In the genomic region with DNA sequence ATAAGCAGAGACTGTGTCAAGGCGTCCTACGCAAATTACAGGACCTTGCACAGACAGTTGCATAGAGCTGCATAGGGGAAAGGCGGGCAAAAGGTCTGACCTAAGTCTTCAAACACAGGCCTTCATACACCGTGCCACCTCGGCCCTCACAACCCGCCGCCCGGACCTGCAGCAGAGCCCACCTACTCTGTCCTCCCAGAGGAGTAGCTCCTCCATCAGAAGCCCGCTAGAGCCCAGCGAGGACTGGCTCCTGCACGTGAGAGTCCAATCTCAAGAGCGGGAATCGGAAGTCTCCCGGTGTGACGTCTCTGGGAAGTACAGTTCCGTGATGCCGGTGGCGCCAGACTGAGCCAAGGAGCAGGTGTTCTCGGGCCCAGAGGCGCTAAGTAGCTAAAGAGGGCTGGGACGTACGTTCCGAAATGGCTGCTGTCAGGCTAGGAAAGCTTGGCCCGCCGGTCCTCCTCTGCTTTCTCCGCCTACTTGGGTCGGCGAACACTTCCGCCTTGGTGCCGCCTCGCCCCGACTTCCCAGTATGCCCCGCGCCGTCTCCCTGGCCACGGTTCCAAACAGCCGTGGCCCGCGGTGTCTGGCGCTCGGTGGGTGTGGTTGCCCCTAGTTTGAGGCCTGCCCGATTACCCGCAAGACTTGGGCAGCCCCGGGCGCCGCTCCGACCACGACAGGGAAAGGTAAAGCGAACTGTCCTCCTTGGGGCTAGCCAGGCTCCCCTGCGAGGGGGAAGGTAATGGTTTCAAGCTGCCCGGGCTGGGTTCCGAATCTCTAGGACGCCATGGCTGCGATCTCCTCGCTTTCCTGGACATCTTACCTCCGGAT, we compare ENCODE assay signal across 1 cellular context.
TF ChIP-seq lines count a peak whose summit lies in the region.

A gene with protein sequence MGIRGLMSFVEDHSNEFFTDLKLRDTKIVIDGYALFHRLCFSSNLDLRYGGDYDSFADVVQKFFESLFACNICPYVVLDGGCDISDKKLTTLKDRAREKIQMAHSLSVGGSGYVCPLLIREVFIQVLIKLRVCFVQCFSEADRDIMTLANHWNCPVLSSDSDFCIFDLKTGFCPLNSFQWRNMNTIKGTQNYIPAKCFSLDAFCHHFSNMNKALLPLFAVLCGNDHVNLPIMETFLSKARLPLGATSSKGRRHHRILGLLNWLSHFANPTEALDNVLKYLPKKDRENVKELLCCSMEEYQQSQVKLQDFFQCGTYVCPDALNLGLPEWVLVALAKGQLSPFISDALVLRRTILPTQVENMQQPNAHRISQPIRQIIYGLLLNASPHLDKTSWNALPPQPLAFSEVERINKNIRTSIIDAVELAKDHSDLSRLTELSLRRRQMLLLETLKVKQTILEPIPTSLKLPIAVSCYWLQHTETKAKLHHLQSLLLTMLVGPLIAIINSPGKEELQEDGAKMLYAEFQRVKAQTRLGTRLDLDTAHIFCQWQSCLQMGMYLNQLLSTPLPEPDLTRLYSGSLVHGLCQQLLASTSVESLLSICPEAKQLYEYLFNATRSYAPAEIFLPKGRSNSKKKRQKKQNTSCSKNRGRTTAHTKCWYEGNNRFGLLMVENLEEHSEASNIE (minus strand): TSS at position 505 of the 831 bp plus-strand sequence. CDS start 1,519 bp downstream, outside the sequence.
Gene NEK11 (plus strand): TSS at position 557 of the 831 bp plus-strand sequence. CDS start 2,832 bp downstream, outside the sequence.

TF ChIP-seq in HepG2, 621 proteins besides CTCF, POLR2A, EP300 and RAD21 (continued from another document and continues in another):
- TF ChIP-seq ZNF253 (CRISPR knock-in tag; IDR thresholded peaks at IDR 0.05; ENCODE audit: borderline replicate concordance), result 0 out of 2 replicates have a peak, but pooled peaks have one; percentile 33
- peak; percentile 80 for TF ChIP-seq ERF (CRISPR knock-in tag; IDR thresholded peaks at IDR 0.05)
- peak; percentile 35; the same call in 1 of the 2 replicates for TF ChIP-seq ZNF264 (CRISPR knock-in tag; IDR thresholded peaks at IDR 0.05)
- TF ChIP-seq, protein P1, sequence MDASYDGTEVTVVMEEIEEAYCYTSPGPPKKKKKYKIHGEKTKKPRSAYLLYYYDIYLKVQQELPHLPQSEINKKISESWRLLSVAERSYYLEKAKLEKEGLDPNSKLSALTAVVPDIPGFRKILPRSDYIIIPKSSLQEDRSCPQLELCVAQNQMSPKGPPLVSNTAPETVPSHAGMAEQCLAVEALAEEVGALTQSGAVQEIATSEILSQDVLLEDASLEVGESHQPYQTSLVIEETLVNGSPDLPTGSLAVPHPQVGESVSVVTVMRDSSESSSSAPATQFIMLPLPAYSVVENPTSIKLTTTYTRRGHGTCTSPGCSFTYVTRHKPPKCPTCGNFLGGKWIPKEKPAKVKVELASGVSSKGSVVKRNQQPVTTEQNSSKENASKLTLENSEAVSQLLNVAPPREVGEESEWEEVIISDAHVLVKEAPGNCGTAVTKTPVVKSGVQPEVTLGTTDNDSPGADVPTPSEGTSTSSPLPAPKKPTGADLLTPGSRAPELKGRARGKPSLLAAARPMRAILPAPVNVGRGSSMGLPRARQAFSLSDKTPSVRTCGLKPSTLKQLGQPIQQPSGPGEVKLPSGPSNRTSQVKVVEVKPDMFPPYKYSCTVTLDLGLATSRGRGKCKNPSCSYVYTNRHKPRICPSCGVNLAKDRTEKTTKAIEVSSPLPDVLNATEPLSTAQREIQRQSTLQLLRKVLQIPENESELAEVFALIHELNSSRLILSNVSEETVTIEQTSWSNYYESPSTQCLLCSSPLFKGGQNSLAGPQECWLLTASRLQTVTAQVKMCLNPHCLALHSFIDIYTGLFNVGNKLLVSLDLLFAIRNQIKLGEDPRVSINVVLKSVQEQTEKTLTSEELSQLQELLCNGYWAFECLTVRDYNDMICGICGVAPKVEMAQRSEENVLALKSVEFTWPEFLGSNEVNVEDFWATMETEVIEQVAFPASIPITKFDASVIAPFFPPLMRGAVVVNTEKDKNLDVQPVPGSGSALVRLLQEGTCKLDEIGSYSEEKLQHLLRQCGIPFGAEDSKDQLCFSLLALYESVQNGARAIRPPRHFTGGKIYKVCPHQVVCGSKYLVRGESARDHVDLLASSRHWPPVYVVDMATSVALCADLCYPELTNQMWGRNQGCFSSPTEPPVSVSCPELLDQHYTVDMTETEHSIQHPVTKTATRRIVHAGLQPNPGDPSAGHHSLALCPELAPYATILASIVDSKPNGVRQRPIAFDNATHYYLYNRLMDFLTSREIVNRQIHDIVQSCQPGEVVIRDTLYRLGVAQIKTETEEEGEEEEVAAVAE (CRISPR knock-in tag; IDR thresholded peaks at IDR 0.05; ENCODE audit: borderline replicate concordance), result 0 out of 2 replicates have a peak, but pooled peaks have one; percentile 36
- TF ChIP-seq, protein P2, sequence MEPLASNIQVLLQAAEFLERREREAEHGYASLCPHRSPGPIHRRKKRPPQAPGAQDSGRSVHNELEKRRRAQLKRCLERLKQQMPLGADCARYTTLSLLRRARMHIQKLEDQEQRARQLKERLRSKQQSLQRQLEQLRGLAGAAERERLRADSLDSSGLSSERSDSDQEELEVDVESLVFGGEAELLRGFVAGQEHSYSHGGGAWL (CRISPR knock-in tag; IDR thresholded peaks at IDR 0.05), result peak; percentile 70; the same call in 1 of the 2 replicates
- no peak for TF ChIP-seq ZBTB7B (CRISPR knock-in tag; IDR thresholded peaks at IDR 0.05)
- TF ChIP-seq ETV5 (CRISPR knock-in tag; IDR thresholded peaks at IDR 0.05; ENCODE audit: borderline replicate concordance), result peak; percentile 54; the same call in 1 of the 2 replicates
- 0 out of 2 replicates have a peak, but pooled peaks have one; percentile 38 for TF ChIP-seq KDM3A (CRISPR knock-in tag; IDR thresholded peaks at IDR 0.05; ENCODE audit: low read depth)
- peak; percentile 69 for TF ChIP-seq REPIN1 (CRISPR knock-in tag; IDR thresholded peaks at IDR 0.05; ENCODE audit: borderline replicate concordance, low read depth)
- TF ChIP-seq, protein P3, sequence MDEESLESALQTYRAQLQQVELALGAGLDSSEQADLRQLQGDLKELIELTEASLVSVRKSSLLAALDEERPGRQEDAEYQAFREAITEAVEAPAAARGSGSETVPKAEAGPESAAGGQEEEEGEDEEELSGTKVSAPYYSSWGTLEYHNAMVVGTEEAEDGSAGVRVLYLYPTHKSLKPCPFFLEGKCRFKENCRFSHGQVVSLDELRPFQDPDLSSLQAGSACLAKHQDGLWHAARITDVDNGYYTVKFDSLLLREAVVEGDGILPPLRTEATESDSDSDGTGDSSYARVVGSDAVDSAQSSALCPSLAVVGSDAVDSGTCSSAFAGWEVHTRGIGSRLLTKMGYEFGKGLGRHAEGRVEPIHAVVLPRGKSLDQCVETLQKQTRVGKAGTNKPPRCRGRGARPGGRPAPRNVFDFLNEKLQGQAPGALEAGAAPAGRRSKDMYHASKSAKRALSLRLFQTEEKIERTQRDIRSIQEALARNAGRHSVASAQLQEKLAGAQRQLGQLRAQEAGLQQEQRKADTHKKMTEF (CRISPR knock-in tag; IDR thresholded peaks at IDR 0.05), result peak; percentile 86
- no peak for TF ChIP-seq RBAK (CRISPR knock-in tag; IDR thresholded peaks at IDR 0.05)
- TF ChIP-seq NFE2 (CRISPR knock-in tag; IDR thresholded peaks at IDR 0.05), result no peak
- no peak for TF ChIP-seq SAFB2 (CRISPR knock-in tag; IDR thresholded peaks at IDR 0.05; ENCODE audit: borderline replicate concordance, low read depth)
- peak; percentile 60; the same call in 1 of the 2 replicates for TF ChIP-seq CBX5 (CRISPR knock-in tag; IDR thresholded peaks at IDR 0.05; ENCODE audit: borderline replicate concordance)
- no peak for TF ChIP-seq ADNP (CRISPR knock-in tag; IDR thresholded peaks at IDR 0.05)
- peak; percentile 67; the same call in 1 of the 2 replicates for TF ChIP-seq ZNF552 (CRISPR knock-in tag; IDR thresholded peaks at IDR 0.05; ENCODE audit: borderline replicate concordance)
- TF ChIP-seq, protein P4, sequence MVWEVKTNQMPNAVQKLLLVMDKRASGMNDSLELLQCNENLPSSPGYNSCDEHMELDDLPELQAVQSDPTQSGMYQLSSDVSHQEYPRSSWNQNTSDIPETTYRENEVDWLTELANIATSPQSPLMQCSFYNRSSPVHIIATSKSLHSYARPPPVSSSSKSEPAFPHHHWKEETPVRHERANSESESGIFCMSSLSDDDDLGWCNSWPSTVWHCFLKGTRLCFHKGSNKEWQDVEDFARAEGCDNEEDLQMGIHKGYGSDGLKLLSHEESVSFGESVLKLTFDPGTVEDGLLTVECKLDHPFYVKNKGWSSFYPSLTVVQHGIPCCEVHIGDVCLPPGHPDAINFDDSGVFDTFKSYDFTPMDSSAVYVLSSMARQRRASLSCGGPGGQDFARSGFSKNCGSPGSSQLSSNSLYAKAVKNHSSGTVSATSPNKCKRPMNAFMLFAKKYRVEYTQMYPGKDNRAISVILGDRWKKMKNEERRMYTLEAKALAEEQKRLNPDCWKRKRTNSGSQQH (CRISPR knock-in tag; IDR thresholded peaks at IDR 0.05; ENCODE audit: low read depth), result peak; percentile 63
- TF ChIP-seq, protein P5, sequence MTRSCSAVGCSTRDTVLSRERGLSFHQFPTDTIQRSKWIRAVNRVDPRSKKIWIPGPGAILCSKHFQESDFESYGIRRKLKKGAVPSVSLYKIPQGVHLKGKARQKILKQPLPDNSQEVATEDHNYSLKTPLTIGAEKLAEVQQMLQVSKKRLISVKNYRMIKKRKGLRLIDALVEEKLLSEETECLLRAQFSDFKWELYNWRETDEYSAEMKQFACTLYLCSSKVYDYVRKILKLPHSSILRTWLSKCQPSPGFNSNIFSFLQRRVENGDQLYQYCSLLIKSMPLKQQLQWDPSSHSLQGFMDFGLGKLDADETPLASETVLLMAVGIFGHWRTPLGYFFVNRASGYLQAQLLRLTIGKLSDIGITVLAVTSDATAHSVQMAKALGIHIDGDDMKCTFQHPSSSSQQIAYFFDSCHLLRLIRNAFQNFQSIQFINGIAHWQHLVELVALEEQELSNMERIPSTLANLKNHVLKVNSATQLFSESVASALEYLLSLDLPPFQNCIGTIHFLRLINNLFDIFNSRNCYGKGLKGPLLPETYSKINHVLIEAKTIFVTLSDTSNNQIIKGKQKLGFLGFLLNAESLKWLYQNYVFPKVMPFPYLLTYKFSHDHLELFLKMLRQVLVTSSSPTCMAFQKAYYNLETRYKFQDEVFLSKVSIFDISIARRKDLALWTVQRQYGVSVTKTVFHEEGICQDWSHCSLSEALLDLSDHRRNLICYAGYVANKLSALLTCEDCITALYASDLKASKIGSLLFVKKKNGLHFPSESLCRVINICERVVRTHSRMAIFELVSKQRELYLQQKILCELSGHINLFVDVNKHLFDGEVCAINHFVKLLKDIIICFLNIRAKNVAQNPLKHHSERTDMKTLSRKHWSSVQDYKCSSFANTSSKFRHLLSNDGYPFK (CRISPR knock-in tag; IDR thresholded peaks at IDR 0.05; ENCODE audit: borderline replicate concordance), result peak; percentile 98
- peak; percentile 73 for TF ChIP-seq ZNF546 (CRISPR knock-in tag; conservative IDR thresholded peaks at IDR 0.05)
- peak; percentile 83; the same call in 1 of the 2 replicates for TF ChIP-seq ZNF543 (CRISPR knock-in tag; IDR thresholded peaks at IDR 0.05)
- TF ChIP-seq DMAP1 (CRISPR knock-in tag; IDR thresholded peaks at IDR 0.05), result peak; percentile 72; the same call in 1 of the 2 replicates
- no peak for TF ChIP-seq MAZ (IDR thresholded peaks at IDR 0.05; ENCODE audit: borderline replicate concordance, low read depth, low read length)
- TF ChIP-seq MAZ (CRISPR knock-in tag; IDR thresholded peaks at IDR 0.05; ENCODE audit: low read depth), result peak; percentile 33; the same call in 1 of the 2 replicates
- TF ChIP-seq, protein P6, sequence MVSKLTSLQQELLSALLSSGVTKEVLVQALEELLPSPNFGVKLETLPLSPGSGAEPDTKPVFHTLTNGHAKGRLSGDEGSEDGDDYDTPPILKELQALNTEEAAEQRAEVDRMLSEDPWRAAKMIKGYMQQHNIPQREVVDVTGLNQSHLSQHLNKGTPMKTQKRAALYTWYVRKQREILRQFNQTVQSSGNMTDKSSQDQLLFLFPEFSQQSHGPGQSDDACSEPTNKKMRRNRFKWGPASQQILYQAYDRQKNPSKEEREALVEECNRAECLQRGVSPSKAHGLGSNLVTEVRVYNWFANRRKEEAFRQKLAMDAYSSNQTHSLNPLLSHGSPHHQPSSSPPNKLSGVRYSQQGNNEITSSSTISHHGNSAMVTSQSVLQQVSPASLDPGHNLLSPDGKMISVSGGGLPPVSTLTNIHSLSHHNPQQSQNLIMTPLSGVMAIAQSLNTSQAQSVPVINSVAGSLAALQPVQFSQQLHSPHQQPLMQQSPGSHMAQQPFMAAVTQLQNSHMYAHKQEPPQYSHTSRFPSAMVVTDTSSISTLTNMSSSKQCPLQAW (CRISPR knock-in tag; IDR thresholded peaks at IDR 0.05), result peak; percentile 49; the same call in 1 of the 2 replicates
- TF ChIP-seq ZNF780A (CRISPR knock-in tag; IDR thresholded peaks at IDR 0.05), result peak; percentile 63; the same call in 1 of the 2 replicates
- TF ChIP-seq RBFOX2 (IDR thresholded peaks at IDR 0.05; ENCODE audit: low read depth, low read length), result peak; percentile 71
- TF ChIP-seq, protein P7, sequence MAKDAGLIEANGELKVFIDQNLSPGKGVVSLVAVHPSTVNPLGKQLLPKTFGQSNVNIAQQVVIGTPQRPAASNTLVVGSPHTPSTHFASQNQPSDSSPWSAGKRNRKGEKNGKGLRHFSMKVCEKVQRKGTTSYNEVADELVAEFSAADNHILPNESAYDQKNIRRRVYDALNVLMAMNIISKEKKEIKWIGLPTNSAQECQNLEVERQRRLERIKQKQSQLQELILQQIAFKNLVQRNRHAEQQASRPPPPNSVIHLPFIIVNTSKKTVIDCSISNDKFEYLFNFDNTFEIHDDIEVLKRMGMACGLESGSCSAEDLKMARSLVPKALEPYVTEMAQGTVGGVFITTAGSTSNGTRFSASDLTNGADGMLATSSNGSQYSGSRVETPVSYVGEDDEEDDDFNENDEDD (CRISPR knock-in tag; IDR thresholded peaks at IDR 0.05; ENCODE audit: borderline replicate concordance), result peak; percentile 89; the same call in 1 of the 2 replicates
- TF ChIP-seq MAFK (conservative IDR thresholded peaks at IDR 0.05 in 1 of 2, IDR thresholded peaks at IDR 0.05 in 1 of 2; ENCODE audit: low read length in 2 of 2), result no peak
- TF ChIP-seq ZNF614 (CRISPR knock-in tag; IDR thresholded peaks at IDR 0.05; ENCODE audit: borderline replicate concordance), result peak; percentile 49; the same call in 1 of the 2 replicates
- peak; percentile 68 for TF ChIP-seq ZNF891 (CRISPR knock-in tag; IDR thresholded peaks at IDR 0.05)
- no peak for TF ChIP-seq MAF1 (CRISPR knock-in tag; IDR thresholded peaks at IDR 0.05; ENCODE audit: borderline replicate concordance)
- TF ChIP-seq PITX1 (CRISPR knock-in tag; IDR thresholded peaks at IDR 0.05), result peak; percentile 12; the same call in 1 of the 2 replicates
- peak; percentile 74; the same call in 1 of the 2 replicates for TF ChIP-seq ZNF782 (CRISPR knock-in tag; IDR thresholded peaks at IDR 0.05; ENCODE audit: borderline replicate concordance)
- TF ChIP-seq, protein P8, sequence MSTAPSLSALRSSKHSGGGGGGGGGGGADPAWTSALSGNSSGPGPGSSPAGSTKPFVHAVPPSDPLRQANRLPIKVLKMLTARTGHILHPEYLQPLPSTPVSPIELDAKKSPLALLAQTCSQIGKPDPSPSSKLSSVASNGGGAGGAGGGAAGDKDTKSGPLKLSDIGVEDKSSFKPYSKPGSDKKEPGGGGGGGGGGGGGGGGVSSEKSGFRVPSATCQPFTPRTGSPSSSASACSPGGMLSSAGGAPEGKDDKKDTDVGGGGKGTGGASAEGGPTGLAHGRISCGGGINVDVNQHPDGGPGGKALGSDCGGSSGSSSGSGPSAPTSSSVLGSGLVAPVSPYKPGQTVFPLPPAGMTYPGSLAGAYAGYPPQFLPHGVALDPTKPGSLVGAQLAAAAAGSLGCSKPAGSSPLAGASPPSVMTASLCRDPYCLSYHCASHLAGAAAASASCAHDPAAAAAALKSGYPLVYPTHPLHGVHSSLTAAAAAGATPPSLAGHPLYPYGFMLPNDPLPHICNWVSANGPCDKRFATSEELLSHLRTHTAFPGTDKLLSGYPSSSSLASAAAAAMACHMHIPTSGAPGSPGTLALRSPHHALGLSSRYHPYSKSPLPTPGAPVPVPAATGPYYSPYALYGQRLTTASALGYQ (CRISPR knock-in tag; IDR thresholded peaks at IDR 0.05), result no peak
- TF ChIP-seq ZNF101 (CRISPR knock-in tag; IDR thresholded peaks at IDR 0.05; ENCODE audit: borderline replicate concordance, low read depth), result no peak
- 0 out of 2 replicates have a peak, but pooled peaks have one; percentile 23 for TF ChIP-seq MEF2D (CRISPR knock-in tag; IDR thresholded peaks at IDR 0.05)
- TF ChIP-seq IRF2 (CRISPR knock-in tag; IDR thresholded peaks at IDR 0.05), result peak; percentile 86
